In genomic region chr6:21478411-21478810, GRCh38 we compare ENCODE assay signal across 20 cellular contexts.
DNase-seq lines count a peak whose midpoint lies in the region; ATAC-seq, FAIRE-seq and TF ChIP-seq lines count a peak whose summit lies in the region.
"Had no signal": no experiment of that assay in that cellular context is flagged by ENCODE, and none has a peak within 500 bp of the region (broad histone marks: within the 10 kb centered on the region; RNA-seq: fewer than 3 reads in every experiment).

No MANE protein-coding gene starts in this region.

- H3K4me3 ChIP-seq in fibroblast of the aortic adventitia (ENCODE audit: low read depth, low read length) (no peak overlapping the region), subcutaneous abdominal adipose tissue (ENCODE audit: low read depth in 1 of 5, low read length in 5 of 5) (no peak overlapping the region), thyroid gland (replicated peaks in 1 of 3) (no peak overlapping the region)
- H3K4me3 ChIP-seq: GM23338 had no signal

- no peak for TF ChIP-seq CTCF in 22Rv1 (IDR thresholded peaks at IDR 0.05)
- TF ChIP-seq CTCF in fibroblast of the aortic adventitia (IDR thresholded peaks at IDR 0.05; ENCODE audit: insufficient read depth, low read length), result no peak
- no peak for TF ChIP-seq CTCF in thyroid gland (IDR thresholded peaks at IDR 0.05)

- H3K4me1 ChIP-seq in subcutaneous abdominal adipose tissue (ENCODE audit: control insufficient read depth in 5 of 5, insufficient read depth in 5 of 5, low read length in 5 of 5) (peaks cover 2 to 26% (median 18%) of the 10 kb centered on the region in 5 donors), thyroid gland (peaks cover 0 to 3% of the 10 kb centered on the region in 2 donors)
- H3K4me1 ChIP-seq: Caco-2 had no signal

- H3K36me3 ChIP-seq in subcutaneous abdominal adipose tissue (ENCODE audit: control insufficient read depth in 5 of 5, insufficient read depth in 5 of 5, low read length in 5 of 5), result no peaks in the 10 kb centered on the region
- H3K36me3 ChIP-seq in thyroid gland, result no peaks in the 10 kb centered on the region

- DNase-seq in GM18507 (ENCODE audit: extremely low spot score, insufficient read length, low read depth), result no peak
- peak; percentile 12 for DNase-seq in fibroblast of the aortic adventitia (ENCODE audit: low read depth)
- no peak for DNase-seq in thyroid gland
- DNase-seq: ACHN; Caco-2; CD4-positive, alpha-beta T cell; H7; HFFc6; KG1 had no signal

- no peak overlapping the region for H3K9ac ChIP-seq in subcutaneous abdominal adipose tissue (ENCODE audit: low read length in 5 of 5)

- H3K9me3 ChIP-seq in subcutaneous abdominal adipose tissue (ENCODE audit: control insufficient read depth in 5 of 5, low read length in 5 of 5) (no peaks in the 10 kb centered on the region), thyroid gland (no peaks in the 10 kb centered on the region)
- H3K9me3 ChIP-seq: Caco-2 had no signal

- WGBS in thyroid gland, 2 donors, result 65 to 77% methylated on average over 2 of the region's 2 CpGs

- no peaks in the 10 kb centered on the region for H3K27me3 ChIP-seq in subcutaneous abdominal adipose tissue (ENCODE audit: control insufficient read depth in 5 of 5, insufficient read depth in 4 of 5, low read length in 5 of 5)
- H3K27me3 ChIP-seq in thyroid gland, result no peaks in the 10 kb centered on the region

- TF ChIP-seq POLR2A in thyroid gland (IDR thresholded peaks at IDR 0.05), result no peak

- peak overlapping the region; percentile 70; the same call in 1 of the 2 replicates for H3K27ac ChIP-seq in 22Rv1
- H3K27ac ChIP-seq in subcutaneous abdominal adipose tissue (ENCODE audit: low read depth, low read length), result peak overlapping the region; percentile 86
- H3K27ac ChIP-seq in thyroid gland, result no peak overlapping the region

- ATAC-seq in GM21423 (IDR thresholded peaks at IDR 0.05; ENCODE audit: unreplicated experiment) (no peak), HG03521 (IDR thresholded peaks at IDR 0.05; ENCODE audit: unreplicated experiment) (no peak), GM19467 (IDR thresholded peaks at IDR 0.05; ENCODE audit: unreplicated experiment) (no peak)
- ATAC-seq: GM23338, HCT116 had no signal

- FAIRE-seq in GM18507 (lab: Jason Lieb, UNC), result peak; percentile 15
- FAIRE-seq: A204.1, D721Med, G401.6, GM12891 had no signal

- intact Hi-C loops in thyroid gland (cut with DNase I), result no loop called here

Comparison
In these comparisons a context has a peak if more than half of its experiments do, and no peak if none do; other contexts are left out.
1. H3K27ac ChIP-seq: peak in 22Rv1 (single experiment) and subcutaneous abdominal adipose tissue (single experiment); none in thyroid gland (0 of 3).